In genomic region chr2:218187650-218188025, GRCh38 we compare ENCODE assay signal across 1 cellular context.
TF ChIP-seq lines count a peak whose summit lies in the region.

No MANE protein-coding gene starts in this region.

TF ChIP-seq in HCT116, 20 proteins besides CTCF, POLR2A, EP300 and RAD21 (continued from another document):
- TF ChIP-seq CBX3 (IDR thresholded peaks at IDR 0.05; ENCODE audit: low read depth) = no peak
